ENCODE assay signal across 8 cellular contexts in genomic region chr10:89643812-89644690, GRCh38. TPM values are rescaled to one million over a fixed set of nuclear protein-coding genes. Genes with fewer than 3 reads are reported as not detected.
DNase-seq lines count a peak whose midpoint lies in the region; ATAC-seq and TF ChIP-seq lines count a peak whose summit lies in the region.

No MANE protein-coding gene starts in this region.

- H3K9me2 ChIP-seq in MM.1S (replicated peaks; ENCODE audit: insufficient read depth, low read length) = no peaks in the 10 kb centered on the region

- H3K9me3 Mint-ChIP-seq in activated naive CD4-positive, alpha-beta T cell treated with anti-CD3 and anti-CD28 coated beads for 36 hours = no peaks in the 10 kb centered on the region

- no peak for TF ChIP-seq CTCF in MM.1S (IDR thresholded peaks at IDR 0.05; ENCODE audit: low read length)
- no peak for TF ChIP-seq CTCF in thoracic aorta (IDR thresholded peaks at IDR 0.05)

- CTCF ChIA-PET in activated naive CD4-positive, alpha-beta T cell treated with anti-CD3 and anti-CD28 coated beads for 36 hours (lab: Charles Lee) = no interaction called here

- H3K4me3 ChIP-seq in MM.1S (ENCODE audit: low read length) (peak overlapping the region; percentile 71), thoracic aorta (peak overlapping the region; percentile 78)

- H3K4me1 Mint-ChIP-seq in activated naive CD4-positive, alpha-beta T cell treated with anti-CD3 and anti-CD28 coated beads for 36 hours (ENCODE audit: low read depth) = peaks cover 8% of the 10 kb centered on the region

- H3K36me3 ChIP-seq in MM.1S (replicated peaks; ENCODE audit: insufficient read depth, low read length) (no peaks in the 10 kb centered on the region), thoracic aorta (no peaks in the 10 kb centered on the region)

- peak overlapping the region; percentile 86 for H3K4me2 ChIP-seq in MM.1S (ENCODE audit: low read depth, low read length)

- ATAC-seq in thoracic aorta (ENCODE audit: insufficient number of reproducible peaks, low FRiP score, low read depth) = peak; percentile 93

- peak; percentile 98 for DNase-seq in GF-D8 (lab: John Stamatoyannopoulos, UW)
- peak; percentile 99 for DNase-seq in HCEC 1CT
- DNase-seq in MM.1S = peak; percentile 84
- peak; percentile 88 for DNase-seq in SIG-M5 (lab: John Stamatoyannopoulos, UW)
- DNase-seq in activated naive CD4-positive, alpha-beta T cell treated with anti-CD3 and anti-CD28 coated beads for 36 hours = peak; percentile 79
- peak; percentile 77 for DNase-seq in glomerular endothelial cell (ENCODE audit: extremely low read depth, low read depth, low spot score)
- DNase-seq in occipital lobe (lab: John Stamatoyannopoulos, UW) = peak; percentile 86
- peak; percentile 25 for DNase-seq in thoracic aorta (ENCODE audit: low spot score)

- H3K27ac ChIP-seq in MM.1S (ENCODE audit: low read length) (no peak overlapping the region), thoracic aorta (peak overlapping the region; percentile 62 to 71)

- intact Hi-C loops in activated naive CD4-positive, alpha-beta T cell treated with anti-CD3 and anti-CD28 coated beads for 36 hours (cut with micrococcal nuclease) = loop anchor here (1.0 to 10.0 kb wide), 5 partner anchors 57 to 1231 kb away; partner anchors contain the start of genes KIF20B and RPP30

- no peaks in the 10 kb centered on the region for H4K20me1 ChIP-seq in MM.1S (ENCODE audit: insufficient read depth, low read length)

- H3K4me1 ChIP-seq in MM.1S (ENCODE audit: low read length) (no peaks in the 10 kb centered on the region), thoracic aorta (ENCODE audit: control insufficient read depth in 1 of 2, low read depth in 2 of 2) (peaks cover 6 to 21% of the 10 kb centered on the region in 2 donors)

- no peaks in the 10 kb centered on the region for H3K36me3 Mint-ChIP-seq in activated naive CD4-positive, alpha-beta T cell treated with anti-CD3 and anti-CD28 coated beads for 36 hours (ENCODE audit: low read depth)

- H3F3A ChIP-seq in MM.1S (ENCODE audit: insufficient read depth, low read length) = peaks cover 6% of the 10 kb centered on the region; the same call in 1 of the 2 replicates

- H3K27ac Mint-ChIP-seq in activated naive CD4-positive, alpha-beta T cell treated with anti-CD3 and anti-CD28 coated beads for 36 hours = no peak overlapping the region

- H3K9me3 ChIP-seq in MM.1S (replicated peaks; ENCODE audit: insufficient read depth, low read length) = no peaks in the 10 kb centered on the region
- H3K9me3 ChIP-seq in thoracic aorta = no peaks in the 10 kb centered on the region

- H3K79me2 ChIP-seq in MM.1S (ENCODE audit: low read length) = no peaks in the 10 kb centered on the region

- H3K4me3 Mint-ChIP-seq in activated naive CD4-positive, alpha-beta T cell treated with anti-CD3 and anti-CD28 coated beads for 36 hours = no peak overlapping the region

- H3K27me3 ChIP-seq in MM.1S (replicated peaks; ENCODE audit: insufficient read depth, low read length) (peaks cover 56% of the 10 kb centered on the region), thoracic aorta (replicated peaks; ENCODE audit: insufficient read depth) (no peaks in the 10 kb centered on the region)

- H3K9ac ChIP-seq in MM.1S (ENCODE audit: low read length) = peak overlapping the region; percentile 30; the same call in 1 of the 2 replicates

- H3K27me3 Mint-ChIP-seq in activated naive CD4-positive, alpha-beta T cell treated with anti-CD3 and anti-CD28 coated beads for 36 hours (ENCODE audit: low read depth) = peaks cover 4% of the 10 kb centered on the region

- peak overlapping the region; percentile 83 for H2AFZ ChIP-seq in MM.1S (ENCODE audit: low read length)

RNA-seq across cellular contexts. Expression of gene PANK1, which starts 1.0 kb away (rescaled TPM):
- 1 to 10 TPM; 1.6 to 2.2 TPM for total RNA-seq in activated naive CD4-positive, alpha-beta T cell treated with anti-CD3 and anti-CD28 coated beads for 36 hours
- total RNA-seq in glomerular endothelial cell (4.4 and 9.1 TPM in 2 replicates), occipital lobe (43.5 TPM), thoracic aorta (1 to 10 TPM in 1 of 2 donors, under 1 TPM in 1; 0.95 to 5.5 TPM)

RNA-seq across cellular contexts. Expression of gene KIF20B, which starts 57.3 kb away (rescaled TPM):
- 10 to 100 TPM; 67.2 to 70.3 TPM for total RNA-seq in activated naive CD4-positive, alpha-beta T cell treated with anti-CD3 and anti-CD28 coated beads for 36 hours
- total RNA-seq in glomerular endothelial cell = 4.2 and 6.9 TPM in 2 replicates
- total RNA-seq in occipital lobe = 11.2 TPM
- total RNA-seq in thoracic aorta = 1 to 10 TPM; 2.0 to 9.9 TPM

Comparison
In these comparisons a context has a peak if more than half of its experiments do, and no peak if none do; other contexts are left out.
1. DNase-seq: peak in every context shown above with its lines; median percentile 99 in HCEC 1CT; 98 in GF-D8; 88 in SIG-M5; 86 in occipital lobe; 84 in MM.1S; 79 in activated naive CD4-positive, alpha-beta T cell treated with anti-CD3 and anti-CD28 coated beads for 36 hours; 77 in glomerular endothelial cell; 25 in thoracic aorta.